In the genomic region with DNA sequence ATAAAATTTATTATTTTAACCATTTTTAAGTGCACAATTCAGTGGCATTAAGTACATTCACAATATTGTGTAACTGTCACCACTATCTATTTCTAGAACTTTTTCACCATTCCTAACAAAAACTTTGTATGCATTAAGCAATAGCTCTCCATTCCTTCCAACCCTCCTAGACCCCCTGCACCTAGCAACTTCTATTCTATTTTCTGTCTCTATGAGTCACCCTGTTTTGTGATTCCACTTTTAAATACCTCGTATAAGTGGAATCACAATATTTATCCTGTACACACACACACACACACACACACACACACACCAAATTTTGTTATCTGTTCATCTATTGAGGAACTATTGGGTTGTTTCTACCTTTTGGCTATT, we compare ENCODE assay signal across 2 cellular contexts.
TF ChIP-seq lines count a peak whose summit lies in the region.

No MANE protein-coding gene starts in this region.

TF ChIP-seq in HEK293T, 16 proteins besides CTCF, POLR2A, EP300 and RAD21 (continued from another document):
- no peak for TF ChIP-seq PKNOX1 (IDR thresholded peaks at IDR 0.05)
- no peak for TF ChIP-seq SUZ12 (IDR thresholded peaks at IDR 0.05)
- TF ChIP-seq LEF1 (IDR thresholded peaks at IDR 0.05; ENCODE audit: borderline replicate concordance), result no peak
- no peak for TF ChIP-seq CTBP1 (IDR thresholded peaks at IDR 0.05; ENCODE audit: borderline replicate concordance)

TF ChIP-seq in HepG2, 621 proteins besides CTCF, POLR2A, EP300 and RAD21 (continued from another document):
- TF ChIP-seq DMTF1 (CRISPR knock-in tag; IDR thresholded peaks at IDR 0.05), result no peak
- TF ChIP-seq ZSCAN29 (CRISPR knock-in tag; conservative IDR thresholded peaks at IDR 0.05), result no peak
- TF ChIP-seq, protein P1, sequence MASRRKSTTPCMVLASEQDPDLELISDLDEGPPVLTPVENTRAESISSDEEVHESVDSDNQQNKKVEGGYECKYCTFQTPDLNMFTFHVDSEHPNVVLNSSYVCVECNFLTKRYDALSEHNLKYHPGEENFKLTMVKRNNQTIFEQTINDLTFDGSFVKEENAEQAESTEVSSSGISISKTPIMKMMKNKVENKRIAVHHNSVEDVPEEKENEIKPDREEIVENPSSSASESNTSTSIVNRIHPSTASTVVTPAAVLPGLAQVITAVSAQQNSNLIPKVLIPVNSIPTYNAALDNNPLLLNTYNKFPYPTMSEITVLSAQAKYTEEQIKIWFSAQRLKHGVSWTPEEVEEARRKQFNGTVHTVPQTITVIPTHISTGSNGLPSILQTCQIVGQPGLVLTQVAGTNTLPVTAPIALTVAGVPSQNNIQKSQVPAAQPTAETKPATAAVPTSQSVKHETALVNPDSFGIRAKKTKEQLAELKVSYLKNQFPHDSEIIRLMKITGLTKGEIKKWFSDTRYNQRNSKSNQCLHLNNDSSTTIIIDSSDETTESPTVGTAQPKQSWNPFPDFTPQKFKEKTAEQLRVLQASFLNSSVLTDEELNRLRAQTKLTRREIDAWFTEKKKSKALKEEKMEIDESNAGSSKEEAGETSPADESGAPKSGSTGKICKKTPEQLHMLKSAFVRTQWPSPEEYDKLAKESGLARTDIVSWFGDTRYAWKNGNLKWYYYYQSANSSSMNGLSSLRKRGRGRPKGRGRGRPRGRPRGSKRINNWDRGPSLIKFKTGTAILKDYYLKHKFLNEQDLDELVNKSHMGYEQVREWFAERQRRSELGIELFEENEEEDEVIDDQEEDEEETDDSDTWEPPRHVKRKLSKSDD (CRISPR knock-in tag; IDR thresholded peaks at IDR 0.05; ENCODE audit: low read depth), result no peak
- no peak for TF ChIP-seq ZNF333 (CRISPR knock-in tag; IDR thresholded peaks at IDR 0.05; ENCODE audit: borderline replicate concordance)
- TF ChIP-seq ZNF121 (CRISPR knock-in tag; IDR thresholded peaks at IDR 0.05), result no peak
